In the genomic region with DNA sequence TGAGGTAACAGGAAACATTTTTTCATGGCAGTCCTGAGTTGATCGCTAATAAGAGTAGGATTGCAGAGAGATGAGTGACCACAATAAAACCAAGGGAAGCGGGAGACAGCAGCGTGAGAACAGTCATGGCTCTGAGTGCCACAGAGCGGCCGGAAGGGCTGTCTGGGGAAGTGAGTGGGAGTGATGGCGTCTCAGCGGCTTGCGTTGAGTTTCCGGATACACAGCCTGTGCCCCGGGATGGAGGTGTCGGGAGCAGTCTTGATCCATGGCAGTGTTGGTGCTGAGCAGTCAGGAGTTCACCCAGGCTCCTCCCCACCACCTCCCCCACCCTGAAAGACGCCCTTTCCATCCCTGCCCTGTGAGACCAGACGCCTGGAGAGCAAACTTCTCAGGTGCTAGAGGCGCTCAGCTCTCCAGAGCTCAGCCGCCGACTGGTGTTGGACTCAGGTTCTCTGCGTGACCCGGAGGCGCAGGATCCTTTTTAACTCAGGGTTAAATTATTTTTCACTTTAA, we compare ENCODE assay signal across 1 cellular context.
TF ChIP-seq lines count a peak whose summit lies in the region.

No MANE protein-coding gene starts in this region.

TF ChIP-seq in GM23338, 12 proteins besides CTCF, POLR2A, EP300 and RAD21 (continued from another document):
- TF ChIP-seq ZNF462 (CRISPR knock-in tag; IDR thresholded peaks at IDR 0.05) (no peak), STAT1 (IDR thresholded peaks at IDR 0.05; ENCODE audit: unreplicated experiment) (no peak), EZH2 (IDR thresholded peaks at IDR 0.05; ENCODE audit: low read depth, unreplicated experiment) (no peak), REST (IDR thresholded peaks at IDR 0.05; ENCODE audit: unreplicated experiment) (no peak), ZNF114 (CRISPR knock-in tag; IDR thresholded peaks at IDR 0.05) (no peak), JUNB (IDR thresholded peaks at IDR 0.05; ENCODE audit: unreplicated experiment) (no peak), ZNF331 (CRISPR knock-in tag; IDR thresholded peaks at IDR 0.05; ENCODE audit: low read depth) (no peak), CREB1 (CRISPR knock-in tag; IDR thresholded peaks at IDR 0.05; ENCODE audit: low read depth) (no peak), NANOG (IDR thresholded peaks at IDR 0.05; ENCODE audit: borderline replicate concordance) (no peak)
